25 cellular contexts compared by ENCODE assay signal in genomic region chr5:179130101-179130681, GRCh38.
"Had no signal": no experiment of that assay in that cellular context is flagged by ENCODE, and none has a peak within 500 bp of the region (broad histone marks: within the 10 kb centered on the region; RNA-seq: fewer than 3 reads in every experiment).

No MANE protein-coding gene starts in this region.

- H3K4me3 ChIP-seq: K562 had no signal

- H3K27me3 Mint-ChIP-seq: activated CD8-positive, alpha-beta memory T cell treated with anti-CD3 and anti-CD28 coated beads, Interleukin-2, amount 10 ng/mL, durations not matched to agents 7 days and 5 days; activated naive CD4-positive, alpha-beta T cell treated with anti-CD3 and anti-CD28 coated beads, Interleukin-2, amount 10 ng/mL, durations not matched to agents 7 days and 5 days; activated naive CD8-positive, alpha-beta T cell treated with anti-CD3 and anti-CD28 coated beads for 36 hours; activated T-cell treated with anti-CD3 and anti-CD28 coated beads, Interleukin-2, amount 50 U/mL, for 24 hours had no signal

- ATAC-seq: activated CD8-positive, alpha-beta memory T cell treated with anti-CD3 and anti-CD28 coated beads, Interleukin-2, amount 10 ng/mL, durations not matched to agents 7 days and 5 days; K562; Panc1; WTC11 had no signal

- H3K4me3 Mint-ChIP-seq: activated CD8-positive, alpha-beta memory T cell treated with anti-CD3 and anti-CD28 coated beads, Interleukin-2, amount 10 ng/mL, durations not matched to agents 7 days and 5 days; activated naive CD4-positive, alpha-beta T cell treated with anti-CD3 and anti-CD28 coated beads, Interleukin-2, amount 10 ng/mL, durations not matched to agents 7 days and 5 days; activated naive CD8-positive, alpha-beta T cell treated with anti-CD3 and anti-CD28 coated beads for 36 hours; activated T-cell treated with anti-CD3 and anti-CD28 coated beads, Interleukin-2, amount 50 U/mL, for 24 hours; activated T-helper 1 cell treated with anti-CD3 and anti-CD28 coated beads, Interleukin-12 subunit alpha, Interleukin-12 subunit beta, Interleukin-2, Interleukin-4 antibody, amounts not matched to agents 30 ng/mL and 10 ng/mL and 1 ng/mL, durations not matched to agents 14 hours and 24 hours and 36 hours; T-helper 1 cell treated with Interleukin-12 subunit alpha and Interleukin-12 subunit beta and Interleukin-4 antibody, amounts not matched to agents 30 μg/mL and 1 μg/mL, for 36 hours; WTC11 had no signal

- H3K4me1 Mint-ChIP-seq: activated CD8-positive, alpha-beta memory T cell treated with anti-CD3 and anti-CD28 coated beads, Interleukin-2, amount 10 ng/mL, durations not matched to agents 7 days and 5 days; activated naive CD4-positive, alpha-beta T cell treated with anti-CD3 and anti-CD28 coated beads, Interleukin-2, amount 10 ng/mL, durations not matched to agents 7 days and 5 days; activated naive CD8-positive, alpha-beta T cell treated with anti-CD3 and anti-CD28 coated beads for 36 hours; WTC11 had no signal

- DNase-seq: activated CD4-positive, alpha-beta T cell treated with anti-CD3 and anti-CD28 coated beads for 48 hours; activated CD4-positive, alpha-beta T cell treated with anti-CD3 and anti-CD28 coated beads, Interleukin-2, amount 50 U/mL, for 48 hours; activated CD4-positive, CD25-positive, alpha-beta regulatory T cell treated with anti-CD3 and anti-CD28 coated beads, Interleukin-2, amount 50 U/mL, for 72 hours; activated CD8-positive, alpha-beta memory T cell treated with anti-CD3 and anti-CD28 coated beads, Interleukin-2, amount 10 ng/mL, durations not matched to agents 7 days and 5 days; activated gamma-delta T cell; activated naive CD4-positive, alpha-beta T cell treated with anti-CD3 and anti-CD28 coated beads, Interleukin-2, amount 10 ng/mL, durations not matched to agents 7 days and 5 days; activated naive CD8-positive, alpha-beta T cell treated with anti-CD3 and anti-CD28 coated beads for 36 hours; brain microvascular endothelial cell; Karpas-422; NCI-H1105; NCI-H1436; NCI-H1694 treated with DMSO at 0.1 percent for 48 hours; NCI-H2029 treated with DMSO at 0.1 percent for 48 hours; NCI-H345; NCI-H510A; NCI-H69; NK-92 treated with Interleukin-12 subunit alpha and Interleukin-12 subunit beta, amount 100 ng/mL, for 24 hours; OCI-M1; SHP77 treated with DMSO at 0.1 percent for 48 hours had no signal

- H3K27ac ChIP-seq: brain microvascular endothelial cell had no signal

- H3K36me3 Mint-ChIP-seq: activated naive CD4-positive, alpha-beta T cell treated with anti-CD3 and anti-CD28 coated beads, Interleukin-2, amount 10 ng/mL, durations not matched to agents 7 days and 5 days; activated naive CD8-positive, alpha-beta T cell treated with anti-CD3 and anti-CD28 coated beads for 36 hours; WTC11 had no signal

- H3K27ac Mint-ChIP-seq: activated CD8-positive, alpha-beta memory T cell treated with anti-CD3 and anti-CD28 coated beads, Interleukin-2, amount 10 ng/mL, durations not matched to agents 7 days and 5 days; activated naive CD4-positive, alpha-beta T cell treated with anti-CD3 and anti-CD28 coated beads, Interleukin-2, amount 10 ng/mL, durations not matched to agents 7 days and 5 days; activated naive CD8-positive, alpha-beta T cell treated with anti-CD3 and anti-CD28 coated beads for 36 hours; activated T-cell treated with anti-CD3 and anti-CD28 coated beads, Interleukin-2, amount 50 U/mL, for 24 hours; activated T-helper 1 cell treated with anti-CD3 and anti-CD28 coated beads, Interleukin-12 subunit alpha, Interleukin-12 subunit beta, Interleukin-2, Interleukin-4 antibody, amounts not matched to agents 30 ng/mL and 10 ng/mL and 1 ng/mL, durations not matched to agents 14 hours and 24 hours and 36 hours; T-helper 1 cell treated with Interleukin-12 subunit alpha and Interleukin-12 subunit beta and Interleukin-4 antibody, amounts not matched to agents 30 μg/mL and 1 μg/mL, for 36 hours; WTC11 had no signal

- H3K27me3 ChIP-seq: brain microvascular endothelial cell had no signal

- H3K9me3 Mint-ChIP-seq: activated naive CD8-positive, alpha-beta T cell treated with anti-CD3 and anti-CD28 coated beads for 36 hours; activated T-cell treated with anti-CD3 and anti-CD28 coated beads, Interleukin-2, amount 50 U/mL, for 24 hours had no signal
